In genomic region chr11:17508306-17508705, GRCh38 we compare ENCODE assay signal across 26 cellular contexts. TPM values are rescaled to one million over a fixed set of nuclear protein-coding genes. Genes with fewer than 3 reads are reported as not detected.
DNase-seq lines count a peak whose midpoint lies in the region; ATAC-seq and TF ChIP-seq lines count a peak whose summit lies in the region.
"Had no signal": no experiment of that assay in that cellular context is flagged by ENCODE, and none has a peak within 500 bp of the region (broad histone marks: within the 10 kb centered on the region; RNA-seq: fewer than 3 reads in every experiment).

No MANE protein-coding gene starts in this region.

- no peak for TF ChIP-seq CTCF in heart left ventricle (IDR thresholded peaks at IDR 0.05)
- TF ChIP-seq CTCF in uterus (IDR thresholded peaks at IDR 0.05) = no peak

- H3K4me3 ChIP-seq in heart left ventricle (no peak overlapping the region), uterus (no peak overlapping the region)
- H3K4me3 ChIP-seq: lower lobe of right lung, right lobe of liver had no signal

- peak in 2 of 5 donors; percentile 28 for DNase-seq in heart left ventricle
- DNase-seq in Right ventricle myocardium inferior (ENCODE audit: missing footprints) = no peak
- DNase-seq in SW480 (ENCODE audit: low spot score) = peak; percentile 30
- peak; percentile 89 for DNase-seq in kidney tubule cell (ENCODE audit: low spot score)
- DNase-seq in uterus = no peak
- DNase-seq in DMS153 (lab: John Stamatoyannopoulos, UW) = no peak
- DNase-seq in GM03348 (ENCODE audit: low spot score) = no peak
- DNase-seq: activated CD8-positive, alpha-beta memory T cell treated with anti-CD3 and anti-CD28 coated beads, Interleukin-2, amount 50 U/mL, for 48 hours; activated effector memory CD4-positive, alpha-beta T cell treated with Interleukin-2 at 50 U/mL for 16 hours; activated naive CD8-positive, alpha-beta T cell treated with anti-CD3 and anti-CD28 coated beads, Interleukin-2, amount 50 U/mL, for 24 hours; C1 segment of cervical spinal cord; DMS 273 treated with DMSO at 0.1 percent for 48 hours; erythroblast; Kasumi-1; lower lobe of right lung; NCI-H1417; occipital lobe; right lobe of liver; SHP77 treated with DMSO at 0.1 percent for 48 hours; stimulated activated CD4-positive, alpha-beta T cell treated with anti-CD3 and anti-CD28 coated beads, Interleukin-1b, Interleukin-23, amount 100 ng/mL, for 48 hours; stimulated activated naive CD4-positive, alpha-beta T cell; T-helper 17 cell had no signal

- H3K36me3 ChIP-seq in heart left ventricle (no peaks in the 10 kb centered on the region), uterus (no peaks in the 10 kb centered on the region)
- H3K36me3 ChIP-seq: lower lobe of right lung, right lobe of liver had no signal

- H3K27me3 ChIP-seq in heart left ventricle = no peaks in the 10 kb centered on the region
- H3K27me3 ChIP-seq in uterus = no peaks in the 10 kb centered on the region
- H3K27me3 ChIP-seq: right lobe of liver had no signal

- H3K4me1 ChIP-seq in heart left ventricle (peaks cover 0 to 19% (median 12%) of the 10 kb centered on the region in 12 donors), uterus (no peaks in the 10 kb centered on the region)
- H3K4me1 ChIP-seq: lower lobe of right lung, right lobe of liver had no signal

- intact Hi-C loops in heart left ventricle (cut with DNase I) (loop anchor here in 2 of 10 donors (10.0 kb wide), 2 partner anchors 274 to 724 kb away; no protein-coding TSS in a partner anchor), Right ventricle myocardium inferior (cut with DNase I) (no loop called here), uterus (cut with DNase I; ENCODE audit: low total_unique reads) (loop anchor here (5.0 kb wide), 1 partner anchor 126 kb away; no protein-coding TSS in a partner anchor)

- ATAC-seq in heart left ventricle = peak in 3 of 4 donors; percentile 46 to 74 (median 52)
- no peak for ATAC-seq in Right ventricle myocardium inferior
- no peak for ATAC-seq in HG02840 (IDR thresholded peaks at IDR 0.05; ENCODE audit: low FRiP score, unreplicated experiment)
- ATAC-seq: activated naive CD8-positive, alpha-beta T cell treated with anti-CD3 and anti-CD28 coated beads, Interleukin-2, amount 50 U/mL, for 24 hours; lower lobe of right lung; T-helper 17 cell had no signal

- peak overlapping the region in 5 of 12 donors; percentile 2 to 43 (median 34) for H3K27ac ChIP-seq in heart left ventricle
- peak overlapping the region; percentile 39 to 45 for H3K27ac ChIP-seq in uterus
- H3K27ac ChIP-seq: lower lobe of right lung, right lobe of liver had no signal

- TF ChIP-seq POLR2A in heart left ventricle (IDR thresholded peaks at IDR 0.05) (no peak), uterus (IDR thresholded peaks at IDR 0.05) (no peak)

- no peaks in the 10 kb centered on the region for H3K9me3 ChIP-seq in heart left ventricle
- no peaks in the 10 kb centered on the region for H3K9me3 ChIP-seq in uterus
- H3K9me3 ChIP-seq: lower lobe of right lung, right lobe of liver had no signal

- 20 to 42% (median 26%) methylated on average over 3 of the region's 3 CpGs for WGBS in heart left ventricle, 4 donors

RNA-seq across cellular contexts. Expression of gene ABCC8, which starts 31.7 kb away (rescaled TPM):
- total RNA-seq in heart left ventricle = 1 to 10 TPM; 1.3 to 9.6 (median 3.6) TPM
- polyA plus RNA-seq in heart left ventricle = 1 to 10 TPM in 1 of 2 donors, under 1 TPM in 1; 0.69 to 7.5 TPM
- total RNA-seq in Right ventricle myocardium inferior = 1.1 TPM
- 1 to 10 TPM in 2 of 4 donors, under 1 TPM in 1, not detected in 1; under 0.01 to 5.5 (median 1.9) TPM for total RNA-seq in uterus
- total RNA-seq: bronchial epithelial cell, HT1080, OCI-LY7, T-helper 17 cell had no signal

RNA-seq across cellular contexts. Expression of gene USH1C, which starts 35.9 kb away (rescaled TPM):
- total RNA-seq in heart left ventricle (under 1 TPM in 1 of 9 donors, not detected in 8; 0.16 TPM), Right ventricle myocardium inferior (not detected), uterus (under 1 TPM in 2 of 4 donors, not detected in 2; 0.35 to 0.46 TPM)
- polyA plus RNA-seq in heart left ventricle = under 1 TPM; 0.06 to 0.23 TPM
- total RNA-seq: bronchial epithelial cell, HT1080, OCI-LY7, T-helper 17 cell had no signal

RNA-seq across cellular contexts. Expression of gene OTOG, which starts 38.8 kb away (rescaled TPM):
- not detected for total RNA-seq in heart left ventricle
- polyA plus RNA-seq in heart left ventricle = not detected
- total RNA-seq in Right ventricle myocardium inferior = not detected
- total RNA-seq in uterus = under 1 TPM in 1 of 4 donors, not detected in 3; under 0.01 TPM
- total RNA-seq: bronchial epithelial cell, HT1080, lower lobe of right lung, occipital lobe, OCI-LY7, right lobe of liver, T-helper 17 cell had no signal

Comparison
In these comparisons a context has a peak if more than half of its experiments do, and no peak if none do; other contexts are left out.
1. ATAC-seq: peak in heart left ventricle (3 of 4); none in Right ventricle myocardium inferior (single experiment) and HG02840 (single experiment).
2. DNase-seq: peak in SW480 (single experiment) and kidney tubule cell (single experiment); none in Right ventricle myocardium inferior (single experiment), uterus (0 of 2), DMS153 (single experiment) and GM03348 (single experiment).